In genomic region chr1:8848663-8849386, GRCh38 we compare ENCODE assay signal across 8 cellular contexts. TPM values are rescaled to one million over a fixed set of nuclear protein-coding genes. Genes with fewer than 3 reads are reported as not detected.
DNase-seq lines count a peak whose midpoint lies in the region; ATAC-seq and TF ChIP-seq lines count a peak whose summit lies in the region.

No MANE protein-coding gene starts in this region.

- CTCF ChIA-PET in CD8-positive, alpha-beta T cell (lab: Charles Lee), result interaction anchor here (0.6 to 6.6 kb wide), 46 partner anchors 9 to 833 kb away, joined by 3 to 114 read pairs (median 5); partner anchors contain the start of gene RERE

- no peaks in the 10 kb centered on the region for H3K36me3 ChIP-seq in CD8-positive, alpha-beta T cell (ENCODE audit: insufficient read depth, low read length)

- H3K36me3 Mint-ChIP-seq in CD8-positive, alpha-beta T cell, result no peaks in the 10 kb centered on the region

- no peaks in the 10 kb centered on the region for H3K27me3 ChIP-seq in CD8-positive, alpha-beta T cell (ENCODE audit: insufficient read depth, low read length)
- no peaks in the 10 kb centered on the region for H3K27me3 ChIP-seq in layer of hippocampus (ENCODE audit: control insufficient read depth, insufficient read depth, low read length)

- ATAC-seq in CD8-positive, alpha-beta T cell, result peak; percentile 92
- ATAC-seq in HG02623 (IDR thresholded peaks at IDR 0.05; ENCODE audit: unreplicated experiment), result peak; percentile 52
- peak; percentile 82 to 93 for ATAC-seq in activated CD4-positive, CD25-positive, alpha-beta regulatory T cell treated with anti-CD3 and anti-CD28 coated beads, Interleukin-2, amount 50 U/mL, for 24 hours
- no peak for ATAC-seq in GM21360 (IDR thresholded peaks at IDR 0.05; ENCODE audit: unreplicated experiment)

- peaks cover 3% of the 10 kb centered on the region for H3K4me1 ChIP-seq in CD8-positive, alpha-beta T cell (ENCODE audit: insufficient read depth, low read length)

- peak; percentile 82 for TF ChIP-seq CTCF in CD8-positive, alpha-beta T cell (IDR thresholded peaks at IDR 0.05)

- DNase-seq in CD8-positive, alpha-beta T cell, result peak; percentile 51 to 86 (median 74)
- peak; percentile 66 for DNase-seq in NCI-H2227 treated with DMSO at 0.1 percent for 48 hours (lab: John Stamatoyannopoulos, UW)
- peak; percentile 50 for DNase-seq in central memory CD4-positive, alpha-beta T cell
- peak; percentile 38 to 61 for DNase-seq in stimulated activated CD4-positive, alpha-beta T cell treated with anti-CD3 and anti-CD28 coated beads, Interleukin-1b, Interleukin-23, amount 100 ng/mL, for 1 hour (ENCODE audit: low read depth in 2 of 2)

- no peak overlapping the region for H3K4me3 ChIP-seq in CD8-positive, alpha-beta T cell (ENCODE audit: low read depth, low read length)

- H3K27ac Mint-ChIP-seq in CD8-positive, alpha-beta T cell, result no peak overlapping the region

- no peak overlapping the region for H3K27ac ChIP-seq in CD8-positive, alpha-beta T cell (ENCODE audit: low read depth, low read length)
- H3K27ac ChIP-seq in layer of hippocampus (ENCODE audit: low read depth, low read length), result peak overlapping the region; percentile 48

- peaks cover 2% of the 10 kb centered on the region for H3K27me3 Mint-ChIP-seq in CD8-positive, alpha-beta T cell (ENCODE audit: low read depth)

- H3K4me1 Mint-ChIP-seq in CD8-positive, alpha-beta T cell (ENCODE audit: low read depth), result peaks cover 2% of the 10 kb centered on the region

- no peaks in the 10 kb centered on the region for H3K9me3 Mint-ChIP-seq in CD8-positive, alpha-beta T cell

- no peaks in the 10 kb centered on the region for H3K9me3 ChIP-seq in CD8-positive, alpha-beta T cell (ENCODE audit: low read length)

- no peak overlapping the region for H3K4me3 Mint-ChIP-seq in CD8-positive, alpha-beta T cell

- POLR2A ChIA-PET in CD8-positive, alpha-beta T cell (lab: Charles Lee), result interaction anchor here (0.6 to 2.6 kb wide), 6 partner anchors 30 to 380 kb away, joined by 3 to 10 read pairs (median 5); partner anchors contain the start of genes ENO1 and RERE

- intact Hi-C loops in CD8-positive, alpha-beta T cell (cut with DNase I, micrococcal nuclease), result loop anchor here (1.0 to 10.0 kb wide), 5 partner anchors 55 to 864 kb away; no protein-coding TSS in a partner anchor

RNA-seq across cellular contexts. Expression of gene ENO1, which starts 29.7 kb away (rescaled TPM):
- total RNA-seq in CD8-positive, alpha-beta T cell, result 100 to 1,000 TPM; 130 to 136 TPM

RNA-seq across cellular contexts. Expression of gene RERE, which starts 31.4 kb away (rescaled TPM):
- 10 to 100 TPM; 62.8 to 68.4 TPM for total RNA-seq in CD8-positive, alpha-beta T cell
